Comparison of ENCODE assay signal across 9 cellular contexts in the genomic region with DNA sequence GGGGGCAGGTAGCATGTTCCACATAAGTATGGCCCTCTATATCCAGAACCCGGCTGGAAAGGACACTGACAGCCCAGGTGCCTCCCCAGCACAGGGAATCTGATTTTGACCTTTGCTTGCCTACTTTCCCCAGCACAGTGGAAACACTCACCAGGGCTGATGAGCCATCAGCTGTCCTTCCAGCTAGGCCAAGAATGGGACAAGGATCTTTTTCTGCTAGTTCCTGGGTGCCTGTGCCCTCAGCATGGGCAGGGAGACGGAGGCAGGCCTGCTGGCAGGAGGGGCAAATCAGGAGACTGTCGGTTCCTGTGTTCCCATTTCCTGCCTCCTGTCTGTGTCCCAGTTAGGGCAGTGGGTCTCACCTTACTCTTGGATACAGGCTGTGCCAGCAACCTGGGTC. TPM values are rescaled to one million over a fixed set of nuclear protein-coding genes. Genes with fewer than 3 reads are reported as not detected.
DNase-seq lines count a peak whose midpoint lies in the region; ATAC-seq and TF ChIP-seq lines count a peak whose summit lies in the region.
"Had no signal": no experiment of that assay in that cellular context is flagged by ENCODE, and none has a peak within 500 bp of the region (broad histone marks: within the 10 kb centered on the region; RNA-seq: fewer than 3 reads in every experiment).

No MANE protein-coding gene starts in this region.

- peak overlapping the region; percentile 60; the same call in 1 of the 2 replicates for H3K9ac ChIP-seq in KMS-11
- peak overlapping the region; percentile 45 to 61 for H3K9ac ChIP-seq in duodenal mucosa (ENCODE audit: low read depth in 1 of 2, low read length in 2 of 2)

- DNase-seq in CD4-positive, CD25-positive, alpha-beta regulatory T cell: no peak
- no peak for DNase-seq in naive thymus-derived CD4-positive, alpha-beta T cell
- no peak for DNase-seq in GM19240 (ENCODE audit: insufficient read length, low spot score)
- DNase-seq in HEK293T (ENCODE audit: extremely low spot score): no peak
- DNase-seq in activated CD8-positive, alpha-beta memory T cell treated with anti-CD3 and anti-CD28 coated beads, Interleukin-2, amount 50 U/mL, for 4 hours: no peak
- DNase-seq: activated effector memory CD4-positive, alpha-beta T cell treated with Interleukin-2 at 50 U/mL for 16 hours had no signal

- H3K27ac ChIP-seq in CD4-positive, CD25-positive, alpha-beta regulatory T cell (ENCODE audit: insufficient read depth, low read length, poor library complexity, severe bottlenecking): peak overlapping the region; percentile 97
- H3K27ac ChIP-seq in KMS-11 (no peak overlapping the region), duodenal mucosa (ENCODE audit: low read depth, low read length) (peak overlapping the region; percentile 58)
- H3K27ac ChIP-seq in naive thymus-derived CD4-positive, alpha-beta T cell (ENCODE audit: low read depth, low read length): peak overlapping the region; percentile 84

- no peaks in the 10 kb centered on the region for H3K27me3 Mint-ChIP-seq in CD4-positive, CD25-positive, alpha-beta regulatory T cell
- H3K27me3 Mint-ChIP-seq in naive thymus-derived CD4-positive, alpha-beta T cell: no peaks in the 10 kb centered on the region

- peaks cover 25% of the 10 kb centered on the region for H3K36me3 Mint-ChIP-seq in CD4-positive, CD25-positive, alpha-beta regulatory T cell
- peaks cover 0 to 51% (median 20%) of the 10 kb centered on the region in 5 donors for H3K36me3 Mint-ChIP-seq in naive thymus-derived CD4-positive, alpha-beta T cell

- H3K27me3 ChIP-seq in CD4-positive, CD25-positive, alpha-beta regulatory T cell (ENCODE audit: control insufficient read depth, insufficient read depth, low read length): no peaks in the 10 kb centered on the region
- H3K27me3 ChIP-seq in KMS-11 (ENCODE audit: insufficient read depth, low read depth): no peaks in the 10 kb centered on the region
- H3K27me3 ChIP-seq in duodenal mucosa (ENCODE audit: control insufficient read depth in 1 of 2, insufficient read depth in 2 of 2, low read length in 2 of 2): no peaks in the 10 kb centered on the region
- no peaks in the 10 kb centered on the region for H3K27me3 ChIP-seq in naive thymus-derived CD4-positive, alpha-beta T cell (ENCODE audit: control insufficient read depth in 2 of 2, insufficient read depth in 2 of 2, low read length in 2 of 2)

- no peak for ATAC-seq in CD4-positive, CD25-positive, alpha-beta regulatory T cell (ENCODE audit: low read depth in 2 of 2)
- ATAC-seq in naive thymus-derived CD4-positive, alpha-beta T cell: no peak
- no peak for ATAC-seq in GM18520 (IDR thresholded peaks at IDR 0.05; ENCODE audit: unreplicated experiment)

- peak overlapping the region; percentile 92 to 97 (median 96) for H3K4me3 Mint-ChIP-seq in CD4-positive, CD25-positive, alpha-beta regulatory T cell
- peak overlapping the region; percentile 85 to 99 (median 93) for H3K4me3 Mint-ChIP-seq in naive thymus-derived CD4-positive, alpha-beta T cell

- peaks cover 42% of the 10 kb centered on the region for H3K79me2 ChIP-seq in KMS-11 (ENCODE audit: insufficient read depth, low read depth)

- peaks cover 2% of the 10 kb centered on the region for H3K36me3 ChIP-seq in CD4-positive, CD25-positive, alpha-beta regulatory T cell (ENCODE audit: control insufficient read depth, insufficient read depth, low read length)
- no peaks in the 10 kb centered on the region for H3K36me3 ChIP-seq in KMS-11 (ENCODE audit: insufficient read depth)
- H3K36me3 ChIP-seq in duodenal mucosa (ENCODE audit: control insufficient read depth in 1 of 2, insufficient read depth in 2 of 2, low read length in 2 of 2): no peaks in the 10 kb centered on the region
- H3K36me3 ChIP-seq in naive thymus-derived CD4-positive, alpha-beta T cell (ENCODE audit: control insufficient read depth in 2 of 3, insufficient read depth in 3 of 3, low read length in 3 of 3): no peaks in the 10 kb centered on the region

- H3K4me2 ChIP-seq in KMS-11: peak overlapping the region; percentile 57; the same call in 1 of the 2 replicates

- TF ChIP-seq CTCF in KMS-11 (conservative IDR thresholded peaks at IDR 0.05; ENCODE audit: low read depth, low read length): no peak

- peaks cover 34 to 84% (median 60%) of the 10 kb centered on the region in 4 donors for H3K4me1 Mint-ChIP-seq in CD4-positive, CD25-positive, alpha-beta regulatory T cell
- peaks cover 56 to 81% (median 76%) of the 10 kb centered on the region in 7 donors for H3K4me1 Mint-ChIP-seq in naive thymus-derived CD4-positive, alpha-beta T cell

- intact Hi-C loops in naive thymus-derived CD4-positive, alpha-beta T cell (cut with micrococcal nuclease): loop anchor here in 1 of 2 donors (2.0 to 10.0 kb wide), 3 partner anchors 16 to 1938 kb away; a partner anchor contains a TSS

- H3K27ac Mint-ChIP-seq in CD4-positive, CD25-positive, alpha-beta regulatory T cell: peak overlapping the region; percentile 92 to 100 (median 92)
- H3K27ac Mint-ChIP-seq in naive thymus-derived CD4-positive, alpha-beta T cell: peak overlapping the region; percentile 84 to 99 (median 95)

- CTCF ChIA-PET in naive thymus-derived CD4-positive, alpha-beta T cell (lab: Charles Lee): interaction anchor here (0.7 to 6.0 kb wide), 7 partner anchors 13 to 118 kb away, joined by 3 to 25 read pairs (median 6); no protein-coding TSS in a partner anchor
- CTCF ChIA-PET in HEK293T (lab: Yijun Ruan, JAX): interaction anchor here (0.8 to 1.5 kb wide), 2 partner anchors 13 to 483 kb away, joined by 3 to 9 read pairs; no protein-coding TSS in a partner anchor

- H3K9me3 Mint-ChIP-seq in CD4-positive, CD25-positive, alpha-beta regulatory T cell: no peaks in the 10 kb centered on the region
- H3K9me3 Mint-ChIP-seq in naive thymus-derived CD4-positive, alpha-beta T cell: peaks cover 0 to 3% (median 0%) of the 10 kb centered on the region in 11 donors

- peak overlapping the region; percentile 91 for H3K4me3 ChIP-seq in CD4-positive, CD25-positive, alpha-beta regulatory T cell (ENCODE audit: low read depth, low read length)
- H3K4me3 ChIP-seq in KMS-11 (IDR thresholded peaks at IDR 0.05; ENCODE audit: insufficient read depth, low read depth, low read length) (no peak overlapping the region), duodenal mucosa (ENCODE audit: low read depth in 1 of 2, low read length in 2 of 2) (peak overlapping the region; percentile 81)
- H3K4me3 ChIP-seq in naive thymus-derived CD4-positive, alpha-beta T cell (ENCODE audit: low read length): peak overlapping the region; percentile 83

- H4K20me1 ChIP-seq in KMS-11 (ENCODE audit: insufficient read depth): no peaks in the 10 kb centered on the region

- H3K4me1 ChIP-seq in CD4-positive, CD25-positive, alpha-beta regulatory T cell (ENCODE audit: control insufficient read depth, insufficient read depth, low read length, poor library complexity, severe bottlenecking): peaks cover 78% of the 10 kb centered on the region
- H3K4me1 ChIP-seq in KMS-11 (ENCODE audit: low read depth, poor library complexity, severe bottlenecking) (peaks cover 55% of the 10 kb centered on the region), duodenal mucosa (ENCODE audit: control insufficient read depth in 1 of 2, insufficient read depth in 2 of 2, low read length in 2 of 2) (peaks cover 25% of the 10 kb centered on the region in 2 donors)
- peaks cover 52 to 69% of the 10 kb centered on the region in 2 donors for H3K4me1 ChIP-seq in naive thymus-derived CD4-positive, alpha-beta T cell (ENCODE audit: control insufficient read depth in 2 of 2, insufficient read depth in 2 of 2, low read length in 2 of 2)

- H3K9me3 ChIP-seq in CD4-positive, CD25-positive, alpha-beta regulatory T cell (ENCODE audit: control insufficient read depth in 2 of 2, low read length in 2 of 2): no peaks in the 10 kb centered on the region
- no peaks in the 10 kb centered on the region for H3K9me3 ChIP-seq in duodenal mucosa (ENCODE audit: control insufficient read depth in 1 of 2, low read length in 2 of 2)
- H3K9me3 ChIP-seq in naive thymus-derived CD4-positive, alpha-beta T cell (ENCODE audit: control insufficient read depth in 2 of 3, low read length in 3 of 3): no peaks in the 10 kb centered on the region

- POLR2A ChIA-PET in naive thymus-derived CD4-positive, alpha-beta T cell (lab: Charles Lee): interaction anchor here (0.8 to 14.7 kb wide), 18 partner anchors 9 to 113 kb away, joined by 3 to 200 read pairs (median 6); no protein-coding TSS in a partner anchor
- POLR2A ChIA-PET in HEK293T (lab: Yijun Ruan, JAX): interaction anchor here (1.0 to 1.5 kb wide), 3 partner anchors 30 to 124 kb away, joined by 3 to 5 read pairs (median 4); a partner anchor contains a TSS

- no peak overlapping the region for H2AFZ ChIP-seq in KMS-11 (ENCODE audit: low read depth)

TF ChIP-seq in HEK293T, 16 proteins besides CTCF, POLR2A, EP300 and RAD21:
- TF ChIP-seq HDGF (IDR thresholded peaks at IDR 0.05; ENCODE audit: borderline replicate concordance): no peak
- no peak for TF ChIP-seq ELF4 (IDR thresholded peaks at IDR 0.05)
- no peak for TF ChIP-seq TARDBP (IDR thresholded peaks at IDR 0.05)
- no peak for TF ChIP-seq LEF1 (IDR thresholded peaks at IDR 0.05; ENCODE audit: borderline replicate concordance)
- no peak for TF ChIP-seq SUZ12 (IDR thresholded peaks at IDR 0.05)
- no peak for TF ChIP-seq ARNT (IDR thresholded peaks at IDR 0.05)
- no peak for TF ChIP-seq FOXK2 (IDR thresholded peaks at IDR 0.05)
- TF ChIP-seq L3MBTL2 (conservative IDR thresholded peaks at IDR 0.05): no peak
- TF ChIP-seq FOXA1 (IDR thresholded peaks at IDR 0.05): no peak
- TF ChIP-seq CTBP1 (IDR thresholded peaks at IDR 0.05; ENCODE audit: borderline replicate concordance): no peak
- TF ChIP-seq, protein P1, sequence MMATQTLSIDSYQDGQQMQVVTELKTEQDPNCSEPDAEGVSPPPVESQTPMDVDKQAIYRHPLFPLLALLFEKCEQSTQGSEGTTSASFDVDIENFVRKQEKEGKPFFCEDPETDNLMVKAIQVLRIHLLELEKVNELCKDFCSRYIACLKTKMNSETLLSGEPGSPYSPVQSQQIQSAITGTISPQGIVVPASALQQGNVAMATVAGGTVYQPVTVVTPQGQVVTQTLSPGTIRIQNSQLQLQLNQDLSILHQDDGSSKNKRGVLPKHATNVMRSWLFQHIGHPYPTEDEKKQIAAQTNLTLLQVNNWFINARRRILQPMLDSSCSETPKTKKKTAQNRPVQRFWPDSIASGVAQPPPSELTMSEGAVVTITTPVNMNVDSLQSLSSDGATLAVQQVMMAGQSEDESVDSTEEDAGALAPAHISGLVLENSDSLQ (IDR thresholded peaks at IDR 0.05): no peak
- no peak for TF ChIP-seq NFRKB (IDR thresholded peaks at IDR 0.05)
- no peak for TF ChIP-seq FOXM1 (IDR thresholded peaks at IDR 0.05; ENCODE audit: borderline replicate concordance)
- no peak for TF ChIP-seq BHLHE40 (IDR thresholded peaks at IDR 0.05; ENCODE audit: borderline replicate concordance)
- TF ChIP-seq ZNF384 (IDR thresholded peaks at IDR 0.05): no peak
- TF ChIP-seq SP1 (IDR thresholded peaks at IDR 0.05): no peak
TF ChIP-seq in HEK293T: peak in this region for 0.

RNA-seq across cellular contexts. Expression of a gene that starts 1.1 kb away (rescaled TPM):
- 357 TPM for total RNA-seq in CD4-positive, CD25-positive, alpha-beta regulatory T cell
- 100 to 1,000 TPM; 332 to 383 (median 360) TPM for polyA plus RNA-seq in CD4-positive, CD25-positive, alpha-beta regulatory T cell
- total RNA-seq in naive thymus-derived CD4-positive, alpha-beta T cell: 100 to 1,000 TPM; 386 to 449 (median 401) TPM
- 100 to 1,000 TPM; 522 to 755 TPM for polyA plus RNA-seq in naive thymus-derived CD4-positive, alpha-beta T cell
